Comparison of ENCODE assay signal across 23 cellular contexts in the genomic region with DNA sequence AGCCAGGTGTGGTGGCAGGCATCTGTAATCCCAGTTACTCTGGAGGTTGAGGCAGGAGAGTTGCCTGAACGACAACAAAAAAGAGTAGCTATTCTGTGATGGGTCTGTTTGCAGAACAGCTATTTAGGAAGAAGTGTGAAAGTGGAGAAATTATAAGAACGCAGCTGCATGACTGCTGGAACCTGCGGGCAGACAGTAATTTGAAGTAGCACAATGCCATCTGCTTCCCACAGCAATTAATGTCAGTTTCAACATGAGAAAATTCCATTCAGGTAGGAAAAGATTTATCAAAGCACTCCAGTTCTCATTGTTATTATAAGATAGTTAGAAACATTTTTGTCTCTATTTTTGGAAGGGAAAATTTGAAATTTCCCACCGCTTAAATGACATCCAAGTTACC. TPM values are rescaled to one million over a fixed set of nuclear protein-coding genes. Genes with fewer than 3 reads are reported as not detected.
"Had no signal": no experiment of that assay in that cellular context is flagged by ENCODE, and none has a peak within 500 bp of the region (broad histone marks: within the 10 kb centered on the region; RNA-seq: fewer than 3 reads in every experiment).

No MANE protein-coding gene starts in this region.

- H3K27ac ChIP-seq: brain microvascular endothelial cell, foreskin keratinocyte, parathyroid adenoma, thyroid gland had no signal

- ATAC-seq: activated CD8-positive, alpha-beta T cell treated with anti-CD3 and anti-CD28 coated beads, Interleukin-2, amount 10 ng/mL, durations not matched to agents 7 days and 5 days; foreskin keratinocyte; natural killer cell treated with Interleukin-12 subunit alpha and Interleukin-12 subunit beta and Interleukin-15 and Interleukin-18, amount 100 ng/mL, for 72 hours; right cardiac atrium; stimulated activated naive CD8-positive, alpha-beta T cell treated with anti-CD3 and anti-CD28 coated beads, Interleukin-15, Interleukin-2, amounts not matched to agents 100 U/mL and 50 U/mL, for 24 hours had no signal

- H3K27me3 ChIP-seq: brain microvascular endothelial cell, foreskin keratinocyte, thyroid gland had no signal

- H3K4me3 ChIP-seq: thyroid gland had no signal

- DNase-seq: activated CD4-positive, alpha-beta T cell treated with anti-CD3 and anti-CD28 coated beads, Interleukin-2, amount 10 ng/mL, durations not matched to agents 7 days and 5 days; activated CD4-positive, CD25-positive, alpha-beta regulatory T cell treated with anti-CD3 and anti-CD28 coated beads, Interleukin-2, amount 50 U/mL, for 72 hours; activated CD8-positive, alpha-beta T cell treated with anti-CD3 and anti-CD28 coated beads, Interleukin-2, amount 10 ng/mL, durations not matched to agents 7 days and 5 days; activated gamma-delta T cell treated with Interleukin-2 at 50 U/mL for 16 hours; activated T-cell treated with anti-CD3 and anti-CD28 coated beads, Interleukin-2, amount 50 U/mL, for 1 hour; aorta; brain microvascular endothelial cell; caudate nucleus; dermis blood vessel endothelial cell; effector CD8-positive, alpha-beta T cell; erythroblast; foreskin keratinocyte; hippocampal formation; kidney glomerular epithelial cell; nucleus accumbens; right cardiac atrium; stimulated activated CD4-positive, alpha-beta T cell treated with anti-CD3 and anti-CD28 coated beads, Interleukin-12 subunit alpha, Interleukin-12 subunit beta, amount 100 ng/mL, for 4 hours; stimulated activated CD4-positive, alpha-beta T cell treated with anti-CD3 and anti-CD28 coated beads, Interleukin-4, amount 100 ng/mL, for 4 hours; stimulated activated naive CD8-positive, alpha-beta T cell treated with anti-CD3 and anti-CD28 coated beads, Interleukin-15, Interleukin-2, amounts not matched to agents 100 U/mL and 50 U/mL, for 24 hours; thyroid gland had no signal

- H3K9me3 ChIP-seq: thyroid gland had no signal

- H3K4me1 ChIP-seq: foreskin keratinocyte, parathyroid adenoma had no signal

RNA-seq across cellular contexts. Expression of gene LAMB1, which starts 21.5 kb away (rescaled TPM):
- total RNA-seq: activated CD4-positive, alpha-beta T cell treated with anti-CD3 and anti-CD28 coated beads, Interleukin-2, amount 10 ng/mL, durations not matched to agents 7 days and 5 days; activated CD8-positive, alpha-beta T cell treated with anti-CD3 and anti-CD28 coated beads, Interleukin-2, amount 10 ng/mL, durations not matched to agents 7 days and 5 days; natural killer cell treated with Interleukin-12 subunit alpha and Interleukin-12 subunit beta and Interleukin-15 and Interleukin-18, amount 100 ng/mL, for 72 hours; T-helper 2 cell treated with Interferon-gamma antibody and Interleukin-4, amounts not matched to agents 100 ng/mL and 5 ng/mL, for 36 hours had no signal
